ENCODE assay signal across 15 cellular contexts in the genomic region with DNA sequence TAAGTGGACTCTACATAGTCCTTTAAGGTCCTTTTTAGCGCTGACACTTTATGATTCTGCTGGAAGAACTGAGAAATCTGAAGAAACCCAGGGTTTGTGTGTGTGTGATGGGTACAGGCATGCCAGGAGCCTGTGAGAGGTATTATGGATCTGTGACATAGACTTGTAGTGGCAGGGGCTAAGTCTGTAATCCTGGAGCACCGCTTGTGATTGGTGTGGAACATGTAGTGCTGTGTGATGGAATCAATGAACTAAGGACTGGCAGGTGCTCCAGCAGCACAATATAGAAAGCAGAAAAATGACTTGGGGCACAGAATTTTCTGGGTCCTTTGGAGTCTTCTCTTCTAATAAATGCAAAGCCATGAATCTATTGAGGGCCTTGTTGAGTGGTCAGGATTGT.
DNase-seq lines count a peak whose midpoint lies in the region; ATAC-seq and TF ChIP-seq lines count a peak whose summit lies in the region.
"Had no signal": no experiment of that assay in that cellular context is flagged by ENCODE, and none has a peak within 500 bp of the region (broad histone marks: within the 10 kb centered on the region; RNA-seq: fewer than 3 reads in every experiment).

No MANE protein-coding gene starts in this region.

- POLR2A ChIA-PET in HEK293 (lab: Yijun Ruan, JAX) = no interaction called here

- peaks cover 86% of the 10 kb centered on the region for H3K4me1 Mint-ChIP-seq in brain
- H3K4me1 Mint-ChIP-seq in glutamatergic neuron (ENCODE audit: low read depth, unreplicated experiment) = peaks cover 55% of the 10 kb centered on the region

- H3K36me3 ChIP-seq in HEK293 (ENCODE audit: control insufficient read depth in 2 of 2, insufficient read depth in 1 of 2, low read length in 2 of 2) = no peaks in the 10 kb centered on the region; a peak in 1 of 3 replicates

- no peaks in the 10 kb centered on the region for H3K4me1 ChIP-seq in HEK293 (ENCODE audit: control insufficient read depth, insufficient read depth, low read length)
- H3K4me1 ChIP-seq: Caco-2 had no signal

- no peak for ATAC-seq in HG02884 (IDR thresholded peaks at IDR 0.05; ENCODE audit: unreplicated experiment)
- ATAC-seq: HCT116 had no signal

- H3K27ac ChIP-seq in HEK293 (ENCODE audit: extremely low read depth, low read depth, low read length) = no peak overlapping the region
- H3K27ac ChIP-seq: GM23248 had no signal

- CTCF ChIA-PET in HEK293 (lab: Yijun Ruan, JAX) = interaction anchor here (1.2 to 2.5 kb wide), 5 partner anchors 9 to 132 kb away, joined by 4 to 7 read pairs (median 6); no protein-coding TSS in a partner anchor

- H3K4me3 Mint-ChIP-seq in brain (no peak overlapping the region), glutamatergic neuron (ENCODE audit: unreplicated experiment) (no peak overlapping the region)
- H3K4me3 Mint-ChIP-seq: CD4-positive, CD25-positive, alpha-beta regulatory T cell had no signal

- H3K27ac Mint-ChIP-seq in brain (peak overlapping the region in 4 of 5 experiments; percentile 5 to 85 (median 62)), glutamatergic neuron (ENCODE audit: unreplicated experiment) (peak overlapping the region; percentile 54)
- H3K27ac Mint-ChIP-seq: CD4-positive, CD25-positive, alpha-beta regulatory T cell had no signal

- H3K36me3 Mint-ChIP-seq in brain (peaks cover 28% of the 10 kb centered on the region), glutamatergic neuron (ENCODE audit: unreplicated experiment) (no peaks in the 10 kb centered on the region)
- H3K36me3 Mint-ChIP-seq: CD4-positive, CD25-positive, alpha-beta regulatory T cell had no signal

- no peak for TF ChIP-seq CTCF in HEK293 (tag by site-specific recombination; IDR thresholded peaks at IDR 0.05)
- TF ChIP-seq CTCF in brain (conservative IDR thresholded peaks at IDR 0.05) = no peak
- TF ChIP-seq CTCF in glutamatergic neuron (IDR thresholded peaks at IDR 0.05; ENCODE audit: partially characterized antibody, unreplicated experiment) = no peak
- no peak for TF ChIP-seq CTCF in foreskin fibroblast (IDR thresholded peaks at IDR 0.05; ENCODE audit: low read depth, low read length)

- no peaks in the 10 kb centered on the region for H3K27me3 Mint-ChIP-seq in brain
- H3K27me3 Mint-ChIP-seq in glutamatergic neuron (ENCODE audit: unreplicated experiment) = peaks cover 5% of the 10 kb centered on the region
- H3K27me3 Mint-ChIP-seq: CD4-positive, CD25-positive, alpha-beta regulatory T cell had no signal

- H3K9me3 Mint-ChIP-seq in brain (no peaks in the 10 kb centered on the region), glutamatergic neuron (ENCODE audit: unreplicated experiment) (peaks cover 17% of the 10 kb centered on the region)

- H3K9me3 ChIP-seq in HEK293 (ENCODE audit: control insufficient read depth, insufficient read depth, low read depth, low read length) = no peaks in the 10 kb centered on the region
- H3K9me3 ChIP-seq: BE2C, Caco-2 had no signal

- DNase-seq in glutamatergic neuron = no peak
- no peak for DNase-seq in foreskin fibroblast
- no peak for DNase-seq in stimulated activated CD8-positive, alpha-beta memory T cell treated with anti-CD3 and anti-CD28 coated beads, Interleukin-4, amount 100 ng/mL, for 48 hours
- DNase-seq: ACHN; BE2C; C1 segment of cervical spinal cord; Caco-2; CD4-positive, CD25-positive, alpha-beta regulatory T cell; GDM1; GM23248; H7 had no signal

- H3K4me3 ChIP-seq in HEK293 (ENCODE audit: low read depth, low read length) = no peak overlapping the region
- no peak overlapping the region for H3K4me3 ChIP-seq in foreskin fibroblast (ENCODE audit: low read depth in 1 of 2, low read length in 2 of 2)
- H3K4me3 ChIP-seq: GM23248 had no signal

TF ChIP-seq in HEK293, 187 proteins besides CTCF, POLR2A, EP300 and RAD21:
- TF ChIP-seq ZNF174 (tag by site-specific recombination; IDR thresholded peaks at IDR 0.05) = no peak
- no peak for TF ChIP-seq ZNF311 (tag by site-specific recombination; IDR thresholded peaks at IDR 0.05; ENCODE audit: borderline replicate concordance)
- no peak for TF ChIP-seq BCL11A (tag by site-specific recombination; IDR thresholded peaks at IDR 0.05; ENCODE audit: low read depth)
- no peak for TF ChIP-seq ZEB2 (tag by site-specific recombination; IDR thresholded peaks at IDR 0.05)
- TF ChIP-seq ZNF747 (tag by site-specific recombination; IDR thresholded peaks at IDR 0.05) = no peak
- no peak for TF ChIP-seq ZNF626 (tag by site-specific recombination; IDR thresholded peaks at IDR 0.05)
- TF ChIP-seq ZNF600 (tag by site-specific recombination; IDR thresholded peaks at IDR 0.05) = peak; percentile 59; the same call in 1 of the 2 replicates
